8 cellular contexts compared by ENCODE assay signal in the genomic region with DNA sequence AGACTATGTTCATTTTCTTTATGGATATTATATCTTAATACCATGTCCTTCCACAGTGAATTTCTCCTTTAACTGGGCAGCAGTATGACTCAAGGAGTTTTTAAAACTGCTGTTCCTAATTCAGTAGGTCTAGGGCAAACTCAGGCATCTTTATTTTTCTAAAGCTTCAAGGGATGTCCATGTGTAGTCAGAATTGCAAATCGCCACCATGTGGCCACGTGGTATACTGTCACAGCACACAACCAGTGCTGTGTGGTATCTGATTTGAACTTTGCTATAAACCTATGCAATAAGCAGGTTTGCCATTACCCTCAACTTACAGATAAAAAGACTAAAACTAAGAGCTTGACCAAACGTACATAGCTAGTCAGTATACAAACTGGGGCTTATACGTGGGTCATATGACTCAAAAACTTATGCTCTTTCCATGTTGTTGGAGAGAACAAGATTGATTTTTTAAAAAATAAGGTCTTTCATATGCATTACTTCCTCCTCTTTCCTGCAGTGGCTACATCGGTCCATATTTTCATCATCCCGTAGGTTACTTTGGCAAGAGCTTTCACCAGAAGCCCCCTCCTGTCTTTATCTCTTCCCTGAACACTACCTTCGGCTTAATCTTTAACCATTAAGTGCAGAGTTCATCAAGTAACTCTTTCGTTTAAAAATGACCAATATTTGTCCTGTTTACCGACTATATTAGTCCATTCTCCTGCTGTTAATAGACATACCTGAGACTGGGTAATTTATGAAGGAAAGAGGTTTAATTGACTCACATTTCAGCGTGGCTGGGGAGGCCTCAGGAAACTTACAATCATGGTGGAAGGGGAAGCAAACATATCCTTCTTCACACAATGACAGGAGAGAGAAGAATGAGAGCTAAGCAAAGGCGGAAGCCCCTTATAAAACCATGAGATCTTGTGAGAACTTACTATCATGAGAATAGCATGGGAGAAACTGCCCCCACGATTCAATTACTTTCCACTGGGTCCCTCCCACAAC. TPM values are rescaled to one million over a fixed set of nuclear protein-coding genes. Genes with fewer than 3 reads are reported as not detected.
DNase-seq lines count a peak whose midpoint lies in the region; ATAC-seq and TF ChIP-seq lines count a peak whose summit lies in the region.

No MANE protein-coding gene starts in this region.

- no peaks in the 10 kb centered on the region for H3K27me3 ChIP-seq in SU-DHL-6 (ENCODE audit: low read length)

- no peaks in the 10 kb centered on the region for H3K4me1 ChIP-seq in mucosa of descending colon (ENCODE audit: low read depth)

- H3F3A ChIP-seq in SU-DHL-6 (ENCODE audit: insufficient read depth) = no peaks in the 10 kb centered on the region

- ATAC-seq in GM21529 (IDR thresholded peaks at IDR 0.05; ENCODE audit: unreplicated experiment) (peak; percentile 86), mucosa of descending colon (peak; percentile 78)

- peak; percentile 55 for TF ChIP-seq CTCF in SU-DHL-6 (IDR thresholded peaks at IDR 0.05; ENCODE audit: insufficient read depth, low read length, poor library complexity, severe bottlenecking)
- peak; percentile 37 for TF ChIP-seq CTCF in mucosa of descending colon (IDR thresholded peaks at IDR 0.05)

- no peaks in the 10 kb centered on the region for H4K20me1 ChIP-seq in SU-DHL-6 (ENCODE audit: low read depth, low read length)

- peak; percentile 6 for DNase-seq in NCI-H2107 treated with DMSO at 0.1 percent for 48 hours (lab: John Stamatoyannopoulos, UW; ENCODE audit: unreplicated experiment)
- DNase-seq in NCI-H2107 (lab: John Stamatoyannopoulos, UW) = no peak
- DNase-seq in HuH-7 (ENCODE audit: low spot score) = peak; percentile 31
- DNase-seq in dermis blood vessel endothelial cell = peak; percentile 74
- DNase-seq in mucosa of descending colon = peak in 2 of 3 donors; percentile 45 to 70
- no peak for DNase-seq in NCI-H226

- no peak overlapping the region for H2AFZ ChIP-seq in SU-DHL-6 (ENCODE audit: low read depth, low read length, severe bottlenecking)

- H3K36me3 ChIP-seq in SU-DHL-6 (ENCODE audit: low read length) (no peaks in the 10 kb centered on the region), mucosa of descending colon (ENCODE audit: low read depth) (no peaks in the 10 kb centered on the region)

- no peak overlapping the region for H3K4me3 ChIP-seq in SU-DHL-6 (ENCODE audit: insufficient read depth, low read length, poor library complexity, severe bottlenecking)
- no peak overlapping the region for H3K4me3 ChIP-seq in mucosa of descending colon

- H3K9me3 ChIP-seq in SU-DHL-6 (ENCODE audit: insufficient read depth, low read length) (no peaks in the 10 kb centered on the region), mucosa of descending colon (no peaks in the 10 kb centered on the region)

- H3K79me2 ChIP-seq in SU-DHL-6 (ENCODE audit: insufficient read depth, low read length) = no peaks in the 10 kb centered on the region

- intact Hi-C loops in mucosa of descending colon (cut with DNase I, micrococcal nuclease) = loop anchor here (2.0 to 10.0 kb wide), 2 partner anchors 227 to 231 kb away; no protein-coding TSS in a partner anchor

- H3K9me2 ChIP-seq in SU-DHL-6 (replicated peaks; ENCODE audit: insufficient read depth, low read length) = no peaks in the 10 kb centered on the region

- H3K27ac ChIP-seq in SU-DHL-6 (ENCODE audit: low read depth, low read length) = no peak overlapping the region

- no peak overlapping the region for H3K9ac ChIP-seq in SU-DHL-6 (ENCODE audit: low read length)

- no peak overlapping the region for H3K4me2 ChIP-seq in SU-DHL-6 (ENCODE audit: low read depth, low read length, poor library complexity, severe bottlenecking)

RNA-seq across cellular contexts. Expression of a gene that starts 8.0 kb away (rescaled TPM):
- 75.9 and 94.3 TPM in 2 replicates for total RNA-seq in dermis blood vessel endothelial cell
- 100 to 1,000 TPM in 2 of 3 donors, 10 to 100 TPM in 1; 72.6 to 148 (median 129) TPM for total RNA-seq in mucosa of descending colon

RNA-seq across cellular contexts. Expression of a gene that starts 32.0 kb away (rescaled TPM):
- total RNA-seq in dermis blood vessel endothelial cell (11.7 and 16.2 TPM in 2 replicates), mucosa of descending colon (10 to 100 TPM; 11.6 to 12.7 (median 11.8) TPM)

Comparison
In these comparisons a context has a peak if more than half of its experiments do, and no peak if none do; other contexts are left out.
1. DNase-seq: peak in NCI-H2107 treated with DMSO at 0.1 percent for 48 hours (single experiment), HuH-7 (single experiment), dermis blood vessel endothelial cell (single experiment) and mucosa of descending colon (2 of 3); none in NCI-H2107 (single experiment) and NCI-H226 (single experiment).